ENCODE assay signal across 8 cellular contexts in genomic region chr2:200308001-200308400, GRCh38. TPM values are rescaled to one million over a fixed set of nuclear protein-coding genes. Genes with fewer than 3 reads are reported as not detected.
DNase-seq lines count a peak whose midpoint lies in the region; TF ChIP-seq lines count a peak whose summit lies in the region.

No MANE protein-coding gene starts in this region.

- H3K4me3 Mint-ChIP-seq in HFFc6 (peak overlapping the region; percentile 91), brain (peak overlapping the region; percentile 83 to 93 (median 88))

- peaks cover 10% of the 10 kb centered on the region for H3K4me1 ChIP-seq in A673 (ENCODE audit: insufficient read depth, low read length, poor library complexity, severe bottlenecking)
- no peaks in the 10 kb centered on the region for H3K4me1 ChIP-seq in effector memory CD4-positive, alpha-beta T cell (ENCODE audit: control insufficient read depth, insufficient read depth, low read length, poor library complexity, severe bottlenecking)

- intact Hi-C loops in A673 (cut with micrococcal nuclease; ENCODE audit: unreplicated experiment), result loop anchor here (5.0 kb wide), 2 partner anchors 174 to 326 kb away; no protein-coding TSS in a partner anchor

- H3K27ac Mint-ChIP-seq in HFFc6 (peak overlapping the region; percentile 79), brain (peak overlapping the region; percentile 44 to 97 (median 90))

- H3K9me3 Mint-ChIP-seq in HFFc6 (no peaks in the 10 kb centered on the region), brain (peaks cover 0 to 2% (median 0%) of the 10 kb centered on the region in 5 experiments)

- POLR2A ChIA-PET in A673 (lab: Charles Lee; ENCODE audit: low non-redundant PET), result no interaction called here

- no TSS peak for BruUV-seq in A673 (replicated peaks; lab: Mats Ljungman, UMichigan)

- CTCF ChIA-PET in A673 (lab: Charles Lee), result no interaction called here

- TF ChIP-seq CTCF in A673 (conservative IDR thresholded peaks at IDR 0.05; ENCODE audit: low read depth, low read length) (no peak), HFFc6 (IDR thresholded peaks at IDR 0.05) (no peak), brain (conservative IDR thresholded peaks at IDR 0.05) (no peak)

- H3K27me3 Mint-ChIP-seq in HFFc6 (ENCODE audit: insufficient read depth), result no peaks in the 10 kb centered on the region; the same call in 1 of the 2 replicates
- H3K27me3 Mint-ChIP-seq in brain, result peaks cover 11% of the 10 kb centered on the region

- DNase-seq in A673 (ENCODE audit: low spot score), result no peak
- DNase-seq in HFFc6, result peak; percentile 25
- DNase-seq in lung microvascular endothelial cell (ENCODE audit: low read depth in 2 of 2), result peak; percentile 30 to 39
- no peak for DNase-seq in DMS153 (lab: John Stamatoyannopoulos, UW)
- DNase-seq in effector memory CD4-positive, alpha-beta T cell, result no peak
- no peak for DNase-seq in substantia nigra (lab: John Stamatoyannopoulos, UW)
- DNase-seq in MV-4-11 (lab: John Stamatoyannopoulos, UW), result no peak

- peaks cover 11% of the 10 kb centered on the region for H3K36me3 Mint-ChIP-seq in HFFc6 (ENCODE audit: low read depth)
- H3K36me3 Mint-ChIP-seq in brain, result no peaks in the 10 kb centered on the region

- H3K4me1 Mint-ChIP-seq in HFFc6 (ENCODE audit: low read depth) (peaks cover 63% of the 10 kb centered on the region), brain (peaks cover 63% of the 10 kb centered on the region)

- H3K36me3 ChIP-seq in A673 (ENCODE audit: insufficient read depth, low read length, poor library complexity, severe bottlenecking), result no peaks in the 10 kb centered on the region
- no peaks in the 10 kb centered on the region for H3K36me3 ChIP-seq in effector memory CD4-positive, alpha-beta T cell (ENCODE audit: control insufficient read depth, insufficient read depth, low read length)

- H3K4me3 ChIP-seq in A673 (ENCODE audit: low read depth, low read length, poor library complexity, severe bottlenecking), result peak overlapping the region; percentile 59
- H3K4me3 ChIP-seq in effector memory CD4-positive, alpha-beta T cell (ENCODE audit: insufficient read depth, low read depth, low read length, poor library complexity, severe bottlenecking), result no peak overlapping the region

- H3K27me3 ChIP-seq in A673 (replicated peaks; ENCODE audit: insufficient read depth, low read depth, low read length, poor library complexity), result peaks cover 11% of the 10 kb centered on the region
- no peaks in the 10 kb centered on the region for H3K27me3 ChIP-seq in effector memory CD4-positive, alpha-beta T cell (replicated peaks; ENCODE audit: control insufficient read depth, insufficient read depth, low read length, poor library complexity, severe bottlenecking)

- H3K27ac ChIP-seq in A673 (ENCODE audit: low read depth, low read length, poor library complexity, severe bottlenecking) (no peak overlapping the region), substantia nigra (ENCODE audit: low read depth, low read length, poor library complexity, severe bottlenecking) (no peak overlapping the region)
- no peak overlapping the region for H3K27ac ChIP-seq in effector memory CD4-positive, alpha-beta T cell (ENCODE audit: insufficient read depth, low read length, poor library complexity, severe bottlenecking)

- no peaks in the 10 kb centered on the region for H3K9me3 ChIP-seq in A673 (ENCODE audit: low read depth, low read length, poor library complexity, severe bottlenecking)
- no peaks in the 10 kb centered on the region for H3K9me3 ChIP-seq in effector memory CD4-positive, alpha-beta T cell (ENCODE audit: control insufficient read depth, low read length)

RNA-seq across cellular contexts. Expression of gene SPATS2L, which starts 1.5 kb away (rescaled TPM):
- total RNA-seq in A673 (2021) (10.0 and 13.7 TPM in 2 replicates), lung microvascular endothelial cell (5.4 and 11.8 TPM in 2 replicates)
- total RNA-seq in HFFc6 (2021; fragmentation: NEBNext Ultra II Directional; extraction: Animal tissue kit (Norgen Biotek cat#: 25700)), result 100 to 1,000 TPM; 146 to 205 (median 198) TPM
- polyA plus RNA-seq in brain (ENCODE audit: insufficient read depth, low read depth, low replicate concordance), result 46.2 TPM

Comparison
In these comparisons a context has a peak if more than half of its experiments do, and no peak if none do; other contexts are left out.
1. DNase-seq: peak in HFFc6 (single experiment) and lung microvascular endothelial cell (2 of 2); none in A673 (single experiment), DMS153 (single experiment), effector memory CD4-positive, alpha-beta T cell (0 of 3), substantia nigra (0 of 49) and MV-4-11 (single experiment).
2. RNA of gene SPATS2L, which starts 1.5 kb away (total RNA-seq): 146 to 205 TPM in HFFc6; 10.0 to 13.7 TPM in A673 and 5.4 to 11.8 TPM in lung microvascular endothelial cell; every median in the first group is over 10 times any median in the second.